Comparison of ENCODE assay signal across 6 cellular contexts in genomic region chr14:45294796-45295195, GRCh38. TPM values are rescaled to one million over a fixed set of nuclear protein-coding genes. Genes with fewer than 3 reads are reported as not detected.
A peak's percentile ranks its signal among the peaks of the same experiment; 100 is the strongest.
DNase-seq lines count a peak whose midpoint lies in the region; FAIRE-seq and TF ChIP-seq lines count a peak whose summit lies in the region.
"Not testable (repeated sequence)": the region's sequence is repeated elsewhere in the genome, so short reads cannot be mapped to it uniquely, and the experiment has no call there.

No MANE protein-coding gene starts in this region.

- H3K56ac ChIP-seq in H1 (replicated peaks; ENCODE audit: insufficient read length, low read depth, low read length); mesendoderm (ENCODE audit: low read length): not testable (repeated sequence)

- H2AFZ ChIP-seq in H1 (ENCODE audit: low read length): not testable (repeated sequence)

- H2BK15ac ChIP-seq in H1 (ENCODE audit: low read length); mesendoderm (replicated peaks; ENCODE audit: low read depth): not testable (repeated sequence)

- H4K91ac ChIP-seq in H1 (replicated peaks; ENCODE audit: insufficient read length, low read length): not testable (repeated sequence)

- H3K14ac ChIP-seq in H1 (ENCODE audit: insufficient read length): not testable (repeated sequence)

- DNase-seq in ELF-1 (ENCODE audit: low read depth, low spot score) (peak; percentile 42), HAP-1 (ENCODE audit: low spot score in 2 of 2) (peak; percentile 27 to 78), iPS DF 19.7 (ENCODE audit: low read depth, low spot score) (peak; percentile 28), mesendoderm (peak; percentile 75)
- DNase-seq in H1 (ENCODE audit: low read depth in 1 of 2, low spot score in 2 of 2): not testable (repeated sequence)

- H3K4me1 ChIP-seq in HAP-1; H1 (replicated peaks in 1 of 4; ENCODE audit: control insufficient read depth in 3 of 4, insufficient read depth in 4 of 4, low read length in 3 of 4); mesendoderm (ENCODE audit: control insufficient read depth, low read depth, low read length): not testable (repeated sequence)
- H3K4me1 ChIP-seq in HUES64 (ENCODE audit: insufficient read depth, low read length): peaks cover 19% of the 10 kb centered on the region

- not testable (repeated sequence) for H3K4me3 ChIP-seq in HAP-1; HUES64 (ENCODE audit: low read length); H1 (ENCODE audit: extremely low read depth in 1 of 4, insufficient read depth in 2 of 4, low read depth in 3 of 4, low read length in 4 of 4); mesendoderm (ENCODE audit: low read length)

- TF ChIP-seq POLR2A in H1 (IDR thresholded peaks at IDR 0.05; ENCODE audit: control extremely low read depth in 1 of 2, low read depth in 2 of 2, low read length in 2 of 2): not testable (repeated sequence)

- not testable (repeated sequence) for TF ChIP-seq CTCF in H1 (IDR thresholded peaks at IDR 0.05; ENCODE audit: control extremely low read depth in 1 of 3, insufficient read depth in 1 of 3, low read depth in 1 of 3, low read length in 3 of 3)

- peak overlapping the region; percentile 20; the same call in 1 of the 2 replicates for H3K27ac ChIP-seq in HUES64 (ENCODE audit: low read depth, low read length)
- H3K27ac ChIP-seq in H1 (ENCODE audit: low read depth, low read length); mesendoderm (ENCODE audit: low read depth, low read length): not testable (repeated sequence)

- not testable (repeated sequence) for H3K23ac ChIP-seq in H1 (ENCODE audit: insufficient read length); mesendoderm (ENCODE audit: low read length)

- CTCF ChIA-PET in H1 (lab: Charles Lee; ENCODE audit: partially characterized antibody): interaction anchor here (0.9 to 1.4 kb wide), 3 partner anchors 10 to 132 kb away, joined by 3 to 4 read pairs (median 4); no protein-coding TSS in a partner anchor

- H3K79me2 ChIP-seq in H1 (ENCODE audit: control insufficient read depth in 1 of 2, insufficient read depth in 2 of 2, low read length in 2 of 2); mesendoderm (ENCODE audit: control insufficient read depth, insufficient read depth, low read length): not testable (repeated sequence)

- H2BK120ac ChIP-seq in H1 (replicated peaks; ENCODE audit: low read depth, low read length); mesendoderm (ENCODE audit: low read depth, low read length): not testable (repeated sequence)

- H2BK20ac ChIP-seq in H1 (ENCODE audit: low read length): not testable (repeated sequence)

- H3K4ac ChIP-seq in H1 (replicated peaks; ENCODE audit: insufficient read length, low read depth, low read length); mesendoderm (ENCODE audit: low read depth, low read length): not testable (repeated sequence)

- not testable (repeated sequence) for H3K18ac ChIP-seq in H1 (ENCODE audit: extremely low read depth, low read length); mesendoderm (ENCODE audit: low read length)

- not testable (repeated sequence) for H2BK12ac ChIP-seq in H1 (ENCODE audit: low read depth, low read length)

- not testable (repeated sequence) for H3K23me2 ChIP-seq in H1 (ENCODE audit: low read depth, low read length)

- not testable (repeated sequence) for H4K5ac ChIP-seq in H1 (ENCODE audit: insufficient read length, low read depth, low read length); mesendoderm (ENCODE audit: low read length)

- not testable (repeated sequence) for H3K79me1 ChIP-seq in H1 (ENCODE audit: low read depth, low read length); mesendoderm (ENCODE audit: low read length)

- no CpG with 5 or more reads among the region's 1 CpG for WGBS in HUES64
- 29% methylated on average over 1 of the region's 1 CpG; no CpG with 5 or more reads in 1 of the 2 experiments for WGBS in H1 (ENCODE audit: extremely low coverage in 1 of 2, insufficient coverage in 1 of 2, insufficient read length in 1 of 2, insufficient replicate concordance in 2 of 2, low coverage in 1 of 2, low lambda C conversion rate in 2 of 2, missing lambda C conversion rate in 1 of 2), 2 experiments
- WGBS in mesendoderm (ENCODE audit: extremely low coverage, insufficient coverage, low lambda C conversion rate): no CpG with 5 or more reads among the region's 1 CpG

- H3K4me2 ChIP-seq in H1 (ENCODE audit: insufficient read depth in 1 of 2, low read depth in 2 of 2, low read length in 2 of 2): peak overlapping the region in 1 of 2 experiments; percentile 31; a peak in 1 of 4 replicates
- not testable (repeated sequence) for H3K4me2 ChIP-seq in mesendoderm (ENCODE audit: low read length)

- H4K8ac ChIP-seq in H1 (ENCODE audit: extremely low read depth, insufficient read depth, low read length); mesendoderm (ENCODE audit: low read depth, low read length): not testable (repeated sequence)

- TF ChIP-seq EP300 in H1 (IDR thresholded peaks at IDR 0.05; ENCODE audit: borderline replicate concordance in 1 of 2, low read depth in 2 of 2, low read length in 2 of 2): not testable (repeated sequence)

- not testable (repeated sequence) for H3K9ac ChIP-seq in HUES64 (ENCODE audit: low read depth, low read length); H1 (replicated peaks in 1 of 4; ENCODE audit: extremely low read depth in 1 of 4, low read depth in 3 of 4, low read length in 3 of 4); mesendoderm (ENCODE audit: low read length)

- not testable (repeated sequence) for H4K20me1 ChIP-seq in H1 (replicated peaks in 1 of 2; ENCODE audit: control insufficient read depth in 1 of 2, insufficient read depth in 2 of 2, low read length in 2 of 2)

- POLR2A ChIA-PET in H1 (lab: Charles Lee; ENCODE audit: partially characterized antibody): interaction anchor here (0.8 kb wide), 1 partner anchor 10 kb away, joined by 3 read pairs; no protein-coding TSS in a partner anchor

- not testable (repeated sequence) for TF ChIP-seq RAD21 in H1 (IDR thresholded peaks at IDR 0.05 in 1 of 2, conservative IDR thresholded peaks at IDR 0.05 in 1 of 2; ENCODE audit: low read depth in 2 of 2, low read length in 2 of 2)

- in situ Hi-C loops in HAP-1 (cut with MboI; ENCODE audit: low sequenced_read_pairs): loop anchor here (25.0 kb wide), 1 partner anchor 243 kb away; no protein-coding TSS in a partner anchor

- not testable (repeated sequence) for H3K9me3 ChIP-seq in HAP-1; HUES64 (ENCODE audit: insufficient read depth, low read depth, low read length); H1 (ENCODE audit: insufficient read depth in 2 of 2, low read depth in 1 of 2, low read length in 1 of 2)

- not testable (repeated sequence) for H3K36me3 ChIP-seq in HAP-1 (replicated peaks); HUES64 (ENCODE audit: insufficient read depth, low read length); H1 (ENCODE audit: control insufficient read depth in 2 of 4, insufficient read depth in 4 of 4, low read length in 3 of 4); mesendoderm (ENCODE audit: control insufficient read depth, insufficient read depth, low read length)

- H2BK5ac ChIP-seq in H1 (ENCODE audit: low read depth, low read length); mesendoderm (ENCODE audit: low read length): not testable (repeated sequence)

- not testable (repeated sequence) for H2AK5ac ChIP-seq in H1 (ENCODE audit: low read depth, low read length); mesendoderm (ENCODE audit: low read length)

- H3K27me3 ChIP-seq in HAP-1 (ENCODE audit: low read depth): peaks cover 60% of the 10 kb centered on the region
- peaks cover 89% of the 10 kb centered on the region for H3K27me3 ChIP-seq in HUES64 (ENCODE audit: insufficient read depth, low read length)
- peaks cover 2 to 24% (median 19%) of the 10 kb centered on the region in 4 experiments for H3K27me3 ChIP-seq in H1 (replicated peaks in 1 of 4; ENCODE audit: control insufficient read depth in 3 of 4, extremely low read depth in 1 of 4, insufficient read depth in 3 of 4, low read length in 3 of 4)
- H3K27me3 ChIP-seq in mesendoderm (ENCODE audit: insufficient read depth, low read length, poor library complexity): not testable (repeated sequence)

- not testable (repeated sequence) for FAIRE-seq in H1 (lab: Jason Lieb, UNC)

TF ChIP-seq in H1, 55 proteins besides CTCF, POLR2A, EP300 and RAD21 (continues in another document):
- TF ChIP-seq SP1 (IDR thresholded peaks at IDR 0.05; ENCODE audit: low read depth, low read length) (peak; percentile 33; the same call in 1 of the 2 replicates), NANOG (IDR thresholded peaks at IDR 0.05; ENCODE audit: insufficient read depth, low read depth, low read length, poor library complexity, severe bottlenecking) (peak; percentile 81)

RNA-seq across cellular contexts. Expression of gene MIS18BP1, which starts 41.8 kb away (rescaled TPM):
- 44.9 TPM for polyA plus RNA-seq in HUES64 (2013, experiment 1 of 2)
- polyA plus RNA-seq in HUES64 (2013, experiment 2 of 2): 53.9 TPM
- 73.0 and 80.5 TPM in 2 replicates for total RNA-seq in H1 (2021; fragmentation: NEBNext Ultra II Directional; extraction: Animal tissue kit (Norgen Biotek cat#: 25700))
- 12.8 and 13.1 TPM in 2 replicates for polyA plus RNA-seq in H1 (2011; rRNA removed)
- 31.6 TPM for polyA plus RNA-seq in H1 (2011; cell fraction: cytosol; rRNA removed)
- polyA plus RNA-seq in H1 (2011; cell fraction: nucleus; rRNA removed): 12.6 TPM
- polyA plus RNA-seq in H1 (2012, experiment 1 of 2): 36.2 to 50.2 TPM (median 38.6 TPM) in 4 replicates
- 2.7 TPM for polyA plus RNA-seq in H1 (2012, experiment 2 of 2)
- polyA plus RNA-seq in H1 (2013, experiment 1 of 2): 65.7 TPM
- polyA plus RNA-seq in H1 (2013, experiment 2 of 2): 60.2 TPM
- polyA minus RNA-seq in H1 (2011; rRNA and poly(A)+ RNA removed): 22.4 and 38.9 TPM in 2 replicates
- polyA minus RNA-seq in H1 (2011; cell fraction: cytosol; rRNA and poly(A)+ RNA removed): 49.8 TPM
- 71.2 TPM for polyA minus RNA-seq in H1 (2011; cell fraction: nucleus; rRNA and poly(A)+ RNA removed)
- 57.4 TPM for polyA plus RNA-seq in mesendoderm (2013, experiment 1 of 2)
- 60.2 TPM for polyA plus RNA-seq in mesendoderm (2013, experiment 2 of 2)
